17 cellular contexts compared by ENCODE assay signal in genomic region chr19:43085801-43086530, GRCh38. TPM values are rescaled to one million over a fixed set of nuclear protein-coding genes. Genes with fewer than 3 reads are reported as not detected.
"Had no signal": no experiment of that assay in that cellular context is flagged by ENCODE, and none has a peak within 500 bp of the region (broad histone marks: within the 10 kb centered on the region; RNA-seq: fewer than 3 reads in every experiment).

No MANE protein-coding gene starts in this region.

RNA-seq across cellular contexts. Expression of gene PSG2, which starts 3.5 kb away (rescaled TPM):
- total RNA-seq: dermis blood vessel endothelial cell, endothelial cell of umbilical vein, heart right ventricle, left lobe of liver, liver, lung, mononuclear cell, natural killer cell, occipital lobe, ovary, psoas muscle, thoracic aorta, tibial nerve, upper lobe of left lung had no signal
- polyA plus RNA-seq: endothelial cell of umbilical vein, esophagus, heart right ventricle, liver, lung, neural cell, ovary, psoas muscle had no signal

RNA-seq across cellular contexts. Expression of gene PSG11, which starts 59.7 kb away (rescaled TPM):
- total RNA-seq: dermis blood vessel endothelial cell, endothelial cell of umbilical vein, heart right ventricle, left lobe of liver, liver, lung, mononuclear cell, natural killer cell, occipital lobe, ovary, psoas muscle, thoracic aorta, tibial nerve, upper lobe of left lung had no signal
- polyA plus RNA-seq: endothelial cell of umbilical vein, esophagus, heart right ventricle, liver, lung, neural cell, ovary, small intestine had no signal
